10 cellular contexts compared by ENCODE assay signal in genomic region chr1:153611024-153611352, GRCh38. TPM values are rescaled to one million over a fixed set of nuclear protein-coding genes. Genes with fewer than 3 reads are reported as not detected.
DNase-seq lines count a peak whose midpoint lies in the region; ATAC-seq, FAIRE-seq and TF ChIP-seq lines count a peak whose summit lies in the region.
"Had no signal": no experiment of that assay in that cellular context is flagged by ENCODE, and none has a peak within 500 bp of the region (broad histone marks: within the 10 kb centered on the region; RNA-seq: fewer than 3 reads in every experiment).

No MANE protein-coding gene starts in this region.

- peaks cover 31% of the 10 kb centered on the region for H3K4me1 Mint-ChIP-seq in neural progenitor cell

- no peak overlapping the region for H3K4me3 Mint-ChIP-seq in neural progenitor cell

- H3K79me2 ChIP-seq in neural progenitor cell (ENCODE audit: low read depth), result no peaks in the 10 kb centered on the region

- peak overlapping the region; percentile 83 to 99 (median 96) for H3K27ac ChIP-seq in heart right ventricle
- H3K27ac ChIP-seq in neural progenitor cell, result no peak overlapping the region

- no peaks in the 10 kb centered on the region for H3K36me3 Mint-ChIP-seq in neural progenitor cell

- H3K36me3 ChIP-seq in heart right ventricle (peaks cover 0 to 20% (median 14%) of the 10 kb centered on the region in 9 donors), neural progenitor cell (no peaks in the 10 kb centered on the region)

- H3K4me3 ChIP-seq in heart right ventricle (peak overlapping the region in 1 of 10 donors; percentile 1), neural progenitor cell (no peak overlapping the region)

- H3K9me3 Mint-ChIP-seq in neural progenitor cell, result no peaks in the 10 kb centered on the region

- TF ChIP-seq CTCF in heart right ventricle (IDR thresholded peaks at IDR 0.05) (no peak), neural progenitor cell (IDR thresholded peaks at IDR 0.05) (no peak)

- no peak overlapping the region for H3K4me2 ChIP-seq in neural progenitor cell

- no peak for ATAC-seq in heart right ventricle
- ATAC-seq in HG02938 (IDR thresholded peaks at IDR 0.05; ENCODE audit: unreplicated experiment), result no peak

- WGBS in heart right ventricle, 2 donors, result 85 to 88% methylated on average over 4 of the region's 4 CpGs

- no peak overlapping the region for H2AFZ ChIP-seq in neural progenitor cell (replicated peaks)

- DNase-seq in heart right ventricle, result no peak
- no peak for DNase-seq in cardiac septum (ENCODE audit: low spot score)
- DNase-seq in iris pigment epithelial cell (ENCODE audit: low read depth), result peak; percentile 48
- peak; percentile 41 for DNase-seq in urothelium cell line (ENCODE audit: low spot score)
- DNase-seq in neural progenitor cell (ENCODE audit: low spot score), result no peak
- DNase-seq: ACHN, kidney glomerular epithelial cell, NCI-H2029 treated with DMSO at 0.1 percent for 48 hours, T-helper 2 cell had no signal

- no peak for FAIRE-seq in urothelium cell line (lab: Jason Lieb, UNC)

- intact Hi-C loops in heart right ventricle (cut with DNase I), result loop anchor here in 2 of 10 donors (5.0 to 10.0 kb wide), 2 partner anchors 76 to 79 kb away; partner anchors contain the start of gene S100A6 (in 1 of the 2)
- intact Hi-C loops in cardiac septum (cut with DNase I), result no loop called here

- H4K20me1 ChIP-seq in neural progenitor cell (ENCODE audit: low read depth), result no peaks in the 10 kb centered on the region

- no peak overlapping the region for H3K9ac ChIP-seq in neural progenitor cell

- H3K4me1 ChIP-seq in heart right ventricle (peaks cover 10 to 57% (median 35%) of the 10 kb centered on the region in 9 donors), neural progenitor cell (peaks cover 31% of the 10 kb centered on the region)

- H3K9me3 ChIP-seq in heart right ventricle, result no peaks in the 10 kb centered on the region
- no peaks in the 10 kb centered on the region for H3K9me3 ChIP-seq in neural progenitor cell (ENCODE audit: low read depth)

- no peak overlapping the region for H3K27ac Mint-ChIP-seq in neural progenitor cell

- no peaks in the 10 kb centered on the region for H3F3A ChIP-seq in neural progenitor cell (ENCODE audit: low read depth)

- H3K27me3 ChIP-seq in heart right ventricle, result no peaks in the 10 kb centered on the region
- H3K27me3 ChIP-seq in neural progenitor cell, result no peaks in the 10 kb centered on the region

- H3K27me3 Mint-ChIP-seq in neural progenitor cell (ENCODE audit: insufficient read depth, low read depth), result peaks cover 15% of the 10 kb centered on the region

RNA-seq across cellular contexts. Expression of gene S100A16, which starts 1.9 kb away (rescaled TPM):
- total RNA-seq in heart right ventricle (10 to 100 TPM; 28.8 to 68.2 (median 40.2) TPM), cardiac septum (39.8 TPM), neural progenitor cell (ENCODE audit: low replicate concordance) (12.4 and 13.1 TPM in 2 replicates)
- polyA plus RNA-seq in heart right ventricle, result 100 to 1,000 TPM in 1 of 2 donors, 10 to 100 TPM in 1; 98.6 to 176 TPM

RNA-seq across cellular contexts. Expression of gene S100A14, which starts 5.1 kb away (rescaled TPM):
- 1 to 10 TPM; 1.7 to 7.3 (median 4.6) TPM for total RNA-seq in heart right ventricle
- polyA plus RNA-seq in heart right ventricle, result 1 to 10 TPM in 1 of 2 donors, under 1 TPM in 1; 0.80 to 4.1 TPM
- total RNA-seq in cardiac septum, result 3.4 TPM
- total RNA-seq in neural progenitor cell (ENCODE audit: low replicate concordance), result not detected in 2 replicates

RNA-seq across cellular contexts. Expression of gene S100A13, which starts 16.3 kb away (rescaled TPM):
- total RNA-seq in heart right ventricle (100 to 1,000 TPM; 101 to 150 (median 125) TPM), cardiac septum (200 TPM), neural progenitor cell (ENCODE audit: low replicate concordance) (78.9 and 87.4 TPM in 2 replicates)
- 100 to 1,000 TPM; 173 to 335 TPM for polyA plus RNA-seq in heart right ventricle

RNA-seq across cellular contexts. Expression of gene S100A1, which starts 17.2 kb away (rescaled TPM):
- total RNA-seq in heart right ventricle (1,000 to 10,000 TPM; 1,287 to 3,035 (median 2,343) TPM), cardiac septum (1,915 TPM), neural progenitor cell (ENCODE audit: low replicate concordance) (0.74 TPM in 1 of 2 replicates, not detected in the other)
- polyA plus RNA-seq in heart right ventricle, result 1,000 to 10,000 TPM in 1 of 2 donors, 100 to 1,000 TPM in 1; 685 to 2,765 TPM

RNA-seq across cellular contexts. Expression of gene CHTOP, which starts 22.9 kb away (rescaled TPM):
- total RNA-seq in heart right ventricle (10 to 100 TPM; 67.4 to 95.5 (median 77.8) TPM), cardiac septum (90.4 TPM), neural progenitor cell (ENCODE audit: low replicate concordance) (96.1 and 104 TPM in 2 replicates)
- polyA plus RNA-seq in heart right ventricle, result 10 to 100 TPM; 61.6 to 76.2 TPM

Comparison
In these comparisons a context has a peak if more than half of its experiments do, and no peak if none do; other contexts are left out.
1. DNase-seq: peak in iris pigment epithelial cell (single experiment) and urothelium cell line (single experiment); none in heart right ventricle (0 of 2), cardiac septum (single experiment) and neural progenitor cell (single experiment).